Comparison of ENCODE assay signal across 8 cellular contexts in the genomic region with DNA sequence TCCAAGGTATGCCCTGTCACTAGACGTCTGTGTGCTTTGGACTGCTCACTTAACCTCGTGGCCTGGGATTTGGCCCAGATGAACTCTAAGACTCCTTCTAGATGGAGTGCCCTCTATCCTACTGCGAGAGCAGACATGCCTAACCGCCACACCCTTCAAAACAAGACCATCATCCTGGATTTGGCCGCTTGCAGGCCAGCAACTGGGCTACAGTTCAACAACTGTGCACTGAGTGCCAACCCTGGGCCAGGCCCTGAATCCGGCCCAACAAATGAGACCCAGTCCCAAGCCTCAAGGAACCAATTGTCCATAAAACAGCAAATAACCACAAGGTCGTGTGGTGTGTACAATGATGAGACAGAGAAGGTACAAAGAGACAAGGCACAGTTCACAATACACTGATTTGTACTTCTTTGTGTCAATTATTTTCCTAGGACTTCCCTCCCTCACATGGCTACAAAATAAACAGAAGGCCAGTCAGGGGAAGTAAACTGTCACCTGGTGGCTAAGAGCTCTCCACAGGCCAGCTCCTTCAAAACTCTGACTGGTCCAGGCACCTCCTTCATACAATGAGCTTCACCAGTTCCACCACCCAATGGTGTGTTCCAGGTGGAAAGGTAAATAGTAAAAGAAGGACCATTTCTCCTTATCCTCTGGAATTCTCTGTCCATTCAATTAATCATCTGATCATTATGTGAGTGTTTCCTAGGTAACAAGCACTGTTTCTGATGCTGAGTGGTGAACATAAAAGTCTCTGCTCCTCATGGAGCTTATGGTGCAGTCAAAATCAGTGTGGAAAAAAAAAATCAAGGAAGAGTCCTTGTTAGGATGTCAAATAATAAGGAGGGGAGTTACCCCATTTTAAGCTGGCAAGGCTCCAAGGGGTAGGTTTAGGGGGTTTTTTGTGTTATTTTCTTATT.
A peak's percentile ranks its signal among the peaks of the same experiment; 100 is the strongest.
DNase-seq lines count a peak whose midpoint lies in the region; ATAC-seq and TF ChIP-seq lines count a peak whose summit lies in the region.

No MANE protein-coding gene starts in this region.

- H3K9ac ChIP-seq in stomach smooth muscle (ENCODE audit: low read length in 2 of 2) = no peak overlapping the region

- H3K4me1 Mint-ChIP-seq in activated CD8-positive, alpha-beta T cell treated with anti-CD3 and anti-CD28 coated beads for 36 hours (ENCODE audit: low read depth) = peaks cover 78% of the 10 kb centered on the region

- no peaks in the 10 kb centered on the region for H3K9me3 ChIP-seq in stomach smooth muscle (ENCODE audit: control insufficient read depth in 2 of 2, low read length in 2 of 2)

- H3K27me3 ChIP-seq in stomach smooth muscle (ENCODE audit: control insufficient read depth in 1 of 2, insufficient read depth in 2 of 2, low read length in 2 of 2) = no peaks in the 10 kb centered on the region

- CTCF ChIA-PET in activated CD8-positive, alpha-beta T cell treated with anti-CD3 and anti-CD28 coated beads for 36 hours (lab: Charles Lee) = interaction anchor here (1.3 to 1.5 kb wide), 2 partner anchors 21 to 157 kb away, joined by 3 to 4 read pairs; no protein-coding TSS in a partner anchor

- no peak for TF ChIP-seq CTCF in activated CD8-positive, alpha-beta T cell treated with anti-CD3 and anti-CD28 coated beads for 36 hours (IDR thresholded peaks at IDR 0.05)

- no peak overlapping the region for H3K4me3 Mint-ChIP-seq in activated CD8-positive, alpha-beta T cell treated with anti-CD3 and anti-CD28 coated beads for 36 hours

- peak overlapping the region; percentile 37 for H3K27ac Mint-ChIP-seq in activated CD8-positive, alpha-beta T cell treated with anti-CD3 and anti-CD28 coated beads for 36 hours

- H3K27me3 Mint-ChIP-seq in activated CD8-positive, alpha-beta T cell treated with anti-CD3 and anti-CD28 coated beads for 36 hours = no peaks in the 10 kb centered on the region

- peaks cover 13% of the 10 kb centered on the region for H3K36me3 Mint-ChIP-seq in activated CD8-positive, alpha-beta T cell treated with anti-CD3 and anti-CD28 coated beads for 36 hours (ENCODE audit: low read depth)

- DNase-seq in NCI-H146 (lab: John Stamatoyannopoulos, UW) (peak; percentile 57), left colon (no peak), NCI-H2171 treated with DMSO at 0.1 percent for 48 hours (lab: John Stamatoyannopoulos, UW) (no peak), SIG-M5 (lab: John Stamatoyannopoulos, UW) (no peak)
- DNase-seq in activated CD8-positive, alpha-beta T cell treated with anti-CD3 and anti-CD28 coated beads for 36 hours = no peak

- POLR2A ChIA-PET in activated CD8-positive, alpha-beta T cell treated with anti-CD3 and anti-CD28 coated beads for 36 hours (lab: Charles Lee) = no interaction called here

- H3K9me3 Mint-ChIP-seq in activated CD8-positive, alpha-beta T cell treated with anti-CD3 and anti-CD28 coated beads for 36 hours = no peaks in the 10 kb centered on the region

- peak overlapping the region in 1 of 2 donors; percentile 14 for H3K4me3 ChIP-seq in stomach smooth muscle (ENCODE audit: low read length in 2 of 2)

- intact Hi-C loops in activated CD8-positive, alpha-beta T cell treated with anti-CD3 and anti-CD28 coated beads for 36 hours (cut with micrococcal nuclease) = no loop called here
- intact Hi-C loops in left colon (cut with DNase I, micrococcal nuclease) = no loop called here

- no peaks in the 10 kb centered on the region for H3K36me3 ChIP-seq in stomach smooth muscle (ENCODE audit: control insufficient read depth in 2 of 2, insufficient read depth in 2 of 2, low read length in 2 of 2)

- H3K4me1 ChIP-seq in stomach smooth muscle (ENCODE audit: control insufficient read depth, insufficient read depth, low read length) = peaks cover 78% of the 10 kb centered on the region

- peak overlapping the region; percentile 96 for H3K27ac ChIP-seq in stomach smooth muscle (ENCODE audit: low read length)

- ATAC-seq in activated CD8-positive, alpha-beta T cell treated with anti-CD3 and anti-CD28 coated beads for 36 hours = no peak
- ATAC-seq in left colon = peak; percentile 61
- no peak for ATAC-seq in HG02678 (IDR thresholded peaks at IDR 0.05; ENCODE audit: unreplicated experiment)
- ATAC-seq in HG02981 (IDR thresholded peaks at IDR 0.05; ENCODE audit: unreplicated experiment) = no peak
